Comparison of ENCODE assay signal across 10 cellular contexts in genomic region chr4:158161561-158162354, GRCh38. TPM values are rescaled to one million over a fixed set of nuclear protein-coding genes. Genes with fewer than 3 reads are reported as not detected.
DNase-seq lines count a peak whose midpoint lies in the region; ATAC-seq, FAIRE-seq and TF ChIP-seq lines count a peak whose summit lies in the region.
"Had no signal": no experiment of that assay in that cellular context is flagged by ENCODE, and none has a peak within 500 bp of the region (broad histone marks: within the 10 kb centered on the region; RNA-seq: fewer than 3 reads in every experiment).

No MANE protein-coding gene starts in this region.

- H3K9me3 ChIP-seq in body of pancreas = no peaks in the 10 kb centered on the region
- no peaks in the 10 kb centered on the region for H3K9me3 ChIP-seq in suprapubic skin
- H3K9me3 ChIP-seq: neutrophil had no signal

- DNase-seq in HTR-8/SVneo (ENCODE audit: insufficient read length, low spot score) (peak; percentile 44), body of pancreas (peak in 1 of 4 donors; percentile 58), islet precursor cell (peak; percentile 96), suprapubic skin (ENCODE audit: low spot score in 2 of 2) (no peak), NCI-H69 (lab: John Stamatoyannopoulos, UW) (no peak), NCI-H524 treated with DMSO at 0.1 percent for 48 hours (lab: John Stamatoyannopoulos, UW) (no peak), NCI-H1417 treated with DMSO at 0.1 percent for 48 hours (lab: John Stamatoyannopoulos, UW) (no peak)

- intact Hi-C loops in body of pancreas (cut with DNase I) = no loop called here

- TF ChIP-seq POLR2A in body of pancreas (IDR thresholded peaks at IDR 0.05) = no peak
- no peak for TF ChIP-seq POLR2A in suprapubic skin (IDR thresholded peaks at IDR 0.05)

- peak; percentile 9 for FAIRE-seq in HTR-8/SVneo (lab: Jason Lieb, UNC)

- TF ChIP-seq EP300 in suprapubic skin (IDR thresholded peaks at IDR 0.05) = no peak

- H3K36me3 ChIP-seq in body of pancreas (replicated peaks in 1 of 2; ENCODE audit: insufficient read depth in 1 of 2, low read depth in 2 of 2) (no peaks in the 10 kb centered on the region), suprapubic skin (no peaks in the 10 kb centered on the region)
- H3K36me3 ChIP-seq: neutrophil had no signal

- H3K4me1 ChIP-seq in body of pancreas = peaks cover 6% of the 10 kb centered on the region
- H3K4me1 ChIP-seq in suprapubic skin = peaks cover 52% of the 10 kb centered on the region

- no peaks in the 10 kb centered on the region for H3K27me3 ChIP-seq in body of pancreas
- no peaks in the 10 kb centered on the region for H3K27me3 ChIP-seq in suprapubic skin
- H3K27me3 ChIP-seq: neutrophil had no signal

- 51 to 59% methylated on average over 6 of the region's 6 CpGs for WGBS in body of pancreas, 2 donors
- 45% methylated on average over 6 of the region's 6 CpGs for WGBS in suprapubic skin

- TF ChIP-seq CTCF in body of pancreas (IDR thresholded peaks at IDR 0.05) (no peak), suprapubic skin (IDR thresholded peaks at IDR 0.05) (no peak)

- H3K4me3 ChIP-seq in body of pancreas = no peak overlapping the region
- H3K4me3 ChIP-seq in suprapubic skin = no peak overlapping the region

- ATAC-seq in body of pancreas (peak; percentile 67), HG02588 (IDR thresholded peaks at IDR 0.05; ENCODE audit: unreplicated experiment) (no peak)
- ATAC-seq: activated T-helper 17 cell treated with anti-CD3 and anti-CD28 coated beads, Interleukin-2, amount 50 U/mL, for 72 hours had no signal

- H3K27ac ChIP-seq in body of pancreas (peak overlapping the region in 2 of 4 donors; percentile 10 to 12), suprapubic skin (peak overlapping the region; percentile 32)
- H3K27ac ChIP-seq: neutrophil had no signal

RNA-seq across cellular contexts. Expression of gene GASK1B, which starts 11.1 kb away (rescaled TPM):
- total RNA-seq in body of pancreas (10 to 100 TPM; 15.5 to 22.3 TPM), suprapubic skin (10 to 100 TPM in 1 of 4 donors, 1 to 10 TPM in 3; 4.6 to 12.6 (median 7.6) TPM)
- total RNA-seq: activated T-helper 17 cell treated with anti-CD3 and anti-CD28 coated beads, Interleukin-2, amount 50 U/mL, for 72 hours had no signal

RNA-seq across cellular contexts. Expression of gene TMEM144, which starts 48.5 kb away (rescaled TPM):
- total RNA-seq in body of pancreas (10 to 100 TPM; 10.5 to 13.0 TPM), suprapubic skin (1 to 10 TPM; 3.7 to 9.3 (median 6.2) TPM)

Comparison
In these comparisons a context has a peak if more than half of its experiments do, and no peak if none do; other contexts are left out.
1. DNase-seq: peak in HTR-8/SVneo (single experiment) and islet precursor cell (single experiment); none in suprapubic skin (0 of 2), NCI-H69 (single experiment), NCI-H524 treated with DMSO at 0.1 percent for 48 hours (single experiment) and NCI-H1417 treated with DMSO at 0.1 percent for 48 hours (single experiment).